21 cellular contexts compared by ENCODE assay signal in the genomic region with DNA sequence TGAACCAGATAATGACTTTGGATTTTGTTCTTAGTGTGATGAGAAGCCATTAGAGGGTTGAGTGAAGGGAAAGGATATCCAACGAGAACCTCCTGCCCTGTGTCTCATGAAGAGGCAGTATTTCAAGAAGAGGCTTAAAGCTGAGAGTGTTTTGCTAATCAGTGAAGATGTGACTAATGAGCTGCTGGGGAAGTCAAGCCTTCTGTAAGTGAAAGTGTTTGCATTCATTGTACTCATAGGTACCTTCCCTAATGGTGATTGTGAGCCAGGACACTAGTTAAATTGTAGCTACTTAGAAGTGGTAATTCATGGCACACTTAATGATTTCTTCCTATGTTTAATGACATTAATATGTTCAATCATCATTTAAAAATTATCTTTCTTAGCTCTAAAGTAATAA. TPM values are rescaled to one million over a fixed set of nuclear protein-coding genes. Genes with fewer than 3 reads are reported as not detected.
DNase-seq lines count a peak whose midpoint lies in the region; ATAC-seq and FAIRE-seq lines count a peak whose summit lies in the region.
"Had no signal": no experiment of that assay in that cellular context is flagged by ENCODE, and none has a peak within 500 bp of the region (broad histone marks: within the 10 kb centered on the region; RNA-seq: fewer than 3 reads in every experiment).

No MANE protein-coding gene starts in this region.

- H3K36me3 ChIP-seq in small intestine (ENCODE audit: control insufficient read depth in 2 of 2, insufficient read depth in 2 of 2, low read length in 2 of 2) = no peaks in the 10 kb centered on the region
- H3K36me3 ChIP-seq: BLaER1 treated with 17β-estradiol and CSF1 and Interleukin-3, amounts not matched to agents 10 nM and 100 nM; esophagus muscularis mucosa; gastrocnemius medialis; HAP-1; MG63; sigmoid colon had no signal

- no peak overlapping the region for H3K4me3 Mint-ChIP-seq in activated naive CD4-positive, alpha-beta T cell treated with anti-CD3 and anti-CD28 coated beads for 36 hours
- H3K4me3 Mint-ChIP-seq: activated B cell treated with CpG ODN at 0.5 μM for 24 hours; T-helper 2 cell treated with Interferon-gamma antibody and Interleukin-4, amounts not matched to agents 5 μg/mL and 100 μg/mL, for 36 hours had no signal

- DNase-seq in small intestine (peak; percentile 61), middle frontal gyrus (ENCODE audit: extremely low spot score, low spot score) (no peak), NCI-H128 (lab: John Stamatoyannopoulos, UW; ENCODE audit: unreplicated experiment) (no peak)
- DNase-seq in activated naive CD4-positive, alpha-beta T cell treated with anti-CD3 and anti-CD28 coated beads for 36 hours = no peak
- DNase-seq: activated B cell treated with CpG ODN at 0.5 μM for 24 hours; activated CD4-positive, alpha-beta T cell treated with anti-CD3 and anti-CD28 coated beads, Interleukin-2, amount 50 U/mL, for 48 hours; activated effector memory CD4-positive, alpha-beta T cell treated with anti-CD3 and anti-CD28 coated beads, Interleukin-2, amount 50 U/mL, for 16 hours; gastrocnemius medialis; hypothalamus; MG63; NCI-H1436; NCI-H526; sigmoid colon; substantia nigra had no signal

- H3K4me1 Mint-ChIP-seq in activated naive CD4-positive, alpha-beta T cell treated with anti-CD3 and anti-CD28 coated beads for 36 hours (ENCODE audit: low read depth) = no peaks in the 10 kb centered on the region

- intact Hi-C loops in activated naive CD4-positive, alpha-beta T cell treated with anti-CD3 and anti-CD28 coated beads for 36 hours (cut with micrococcal nuclease) = no loop called here

- CTCF ChIA-PET in activated naive CD4-positive, alpha-beta T cell treated with anti-CD3 and anti-CD28 coated beads for 36 hours (lab: Charles Lee) = no interaction called here

- H3K9me3 Mint-ChIP-seq in activated naive CD4-positive, alpha-beta T cell treated with anti-CD3 and anti-CD28 coated beads for 36 hours = no peaks in the 10 kb centered on the region
- H3K9me3 Mint-ChIP-seq: T-helper 2 cell treated with Interferon-gamma antibody and Interleukin-4, amounts not matched to agents 5 μg/mL and 100 μg/mL, for 36 hours had no signal

- H3K36me3 Mint-ChIP-seq in activated naive CD4-positive, alpha-beta T cell treated with anti-CD3 and anti-CD28 coated beads for 36 hours (ENCODE audit: low read depth) = no peaks in the 10 kb centered on the region

- H3K27me3 Mint-ChIP-seq in activated naive CD4-positive, alpha-beta T cell treated with anti-CD3 and anti-CD28 coated beads for 36 hours (ENCODE audit: low read depth) = peaks cover 22% of the 10 kb centered on the region
- H3K27me3 Mint-ChIP-seq: activated B cell treated with CpG ODN at 0.5 μM for 24 hours had no signal

- H3K9me3 ChIP-seq in small intestine (ENCODE audit: control insufficient read depth, low read depth) = no peaks in the 10 kb centered on the region
- H3K9me3 ChIP-seq: esophagus muscularis mucosa, gastrocnemius medialis, HAP-1, MG63, sigmoid colon had no signal

- peak overlapping the region in 1 of 2 donors; percentile 48 for H3K27ac ChIP-seq in small intestine (ENCODE audit: low read depth in 1 of 2, low read length in 1 of 2)
- H3K27ac ChIP-seq: BLaER1 treated with 17β-estradiol and CSF1 and Interleukin-3, amounts not matched to agents 10 nM and 100 nM; esophagus muscularis mucosa; gastrocnemius medialis; sigmoid colon had no signal

- 58 to 73% (median 63%) methylated on average over 1 of the region's 1 CpG for WGBS in small intestine, 3 donors

- no peak overlapping the region for H3K27ac Mint-ChIP-seq in activated naive CD4-positive, alpha-beta T cell treated with anti-CD3 and anti-CD28 coated beads for 36 hours
- H3K27ac Mint-ChIP-seq: activated B cell treated with CpG ODN at 0.5 μM for 24 hours; T-helper 2 cell treated with Interferon-gamma antibody and Interleukin-4, amounts not matched to agents 5 μg/mL and 100 μg/mL, for 36 hours had no signal

- peaks cover 5 to 8% of the 10 kb centered on the region in 2 donors for H3K4me1 ChIP-seq in small intestine (ENCODE audit: control insufficient read depth in 2 of 2, insufficient read depth in 1 of 2, low read depth in 1 of 2, low read length in 1 of 2)
- H3K4me1 ChIP-seq: BLaER1 treated with 17β-estradiol and CSF1 and Interleukin-3, amounts not matched to agents 10 nM and 100 nM; gastrocnemius medialis; HAP-1; sigmoid colon had no signal

- no peak for FAIRE-seq in small intestine (lab: Jason Lieb, UNC)

- ATAC-seq in GM18861 (IDR thresholded peaks at IDR 0.05; ENCODE audit: unreplicated experiment) = peak; percentile 54
- ATAC-seq in GM21423 (IDR thresholded peaks at IDR 0.05; ENCODE audit: unreplicated experiment) = peak; percentile 87
- ATAC-seq in HG02973 (IDR thresholded peaks at IDR 0.05; ENCODE audit: unreplicated experiment) = peak; percentile 60
- ATAC-seq: gastrocnemius medialis had no signal

- no peaks in the 10 kb centered on the region for H3K27me3 ChIP-seq in small intestine (ENCODE audit: control insufficient read depth in 2 of 2, insufficient read depth in 2 of 2, low read length in 2 of 2)
- H3K27me3 ChIP-seq: BLaER1 treated with 17β-estradiol and CSF1 and Interleukin-3, amounts not matched to agents 10 nM and 100 nM; esophagus muscularis mucosa; gastrocnemius medialis; MG63; sigmoid colon had no signal

- H3K4me3 ChIP-seq in small intestine (ENCODE audit: low read depth in 1 of 2, low read length in 2 of 2) = no peak overlapping the region
- H3K4me3 ChIP-seq: BLaER1 treated with 17β-estradiol and CSF1 and Interleukin-3, amounts not matched to agents 10 nM and 100 nM; esophagus muscularis mucosa; gastrocnemius medialis; HAP-1; MG63; sigmoid colon had no signal

RNA-seq across cellular contexts. Expression of a gene that starts 23.7 kb away (rescaled TPM):
- polyA plus RNA-seq in small intestine = 10 to 100 TPM; 28.8 to 54.0 (median 45.4) TPM
- under 1 TPM; 0.38 to 0.42 TPM for total RNA-seq in activated naive CD4-positive, alpha-beta T cell treated with anti-CD3 and anti-CD28 coated beads for 36 hours
